ENCODE assay signal across 41 cellular contexts in genomic region chr5:152901754-152902153, GRCh38.
"Had no signal": no experiment of that assay in that cellular context is flagged by ENCODE, and none has a peak within 500 bp of the region (broad histone marks: within the 10 kb centered on the region; RNA-seq: fewer than 3 reads in every experiment).

No MANE protein-coding gene starts in this region.

- H3K27ac Mint-ChIP-seq: activated naive CD4-positive, alpha-beta T cell treated with anti-CD3 and anti-CD28 coated beads for 36 hours; activated naive CD4-positive, alpha-beta T cell treated with anti-CD3 and anti-CD28 coated beads, Interleukin-2, amount 10 ng/mL, durations not matched to agents 7 days and 5 days; activated naive CD4-positive, alpha-beta T cell treated with anti-CD3 and anti-CD28 coated beads, Interleukin-2, amount 50 U/mL, for 24 hours; activated naive CD4-positive, alpha-beta T cell treated with anti-CD3 and anti-CD28 coated beads, Interleukin-2, amount 50 U/mL, for 72 hours; activated naive CD8-positive, alpha-beta T cell; activated naive CD8-positive, alpha-beta T cell treated with anti-CD3 and anti-CD28 coated beads for 36 hours; activated naive CD8-positive, alpha-beta T cell treated with anti-CD3 and anti-CD28 coated beads, Interleukin-2, amount 10 ng/mL, durations not matched to agents 7 days and 5 days; activated naive CD8-positive, alpha-beta T cell treated with anti-CD3 and anti-CD28 coated beads, Interleukin-2, amount 50 U/mL, for 24 hours; activated T-cell treated with anti-CD3 and anti-CD28 coated beads, Interleukin-2, amount 50 U/mL, for 24 hours; activated T-cell treated with anti-CD3 and anti-CD28 coated beads, Interleukin-2, amount 50 U/mL, for 72 hours; activated T-helper 1 cell treated with anti-CD3 and anti-CD28 coated beads, Interleukin-12 subunit alpha, Interleukin-12 subunit beta, Interleukin-2, Interleukin-4 antibody, amounts not matched to agents 30 ng/mL and 10 ng/mL and 1 ng/mL, durations not matched to agents 14 hours and 24 hours and 36 hours; activated T-helper 17 cell treated with anti-CD3 and anti-CD28 coated beads, Interleukin-2, amount 50 U/mL, for 72 hours; activated T-helper 2 cell treated with anti-CD3 and anti-CD28 coated beads, Interferon-gamma antibody, Interleukin-2, Interleukin-4, amounts not matched to agents 10 μg/mL and 5 μg/mL and 100 μg/mL, durations not matched to agents 14 hours and 24 hours and 36 hours; brain had no signal

- H3K27me3 Mint-ChIP-seq: activated naive CD4-positive, alpha-beta T cell treated with anti-CD3 and anti-CD28 coated beads, Interleukin-2, amount 10 ng/mL, durations not matched to agents 7 days and 5 days; activated naive CD4-positive, alpha-beta T cell treated with anti-CD3 and anti-CD28 coated beads, Interleukin-2, amount 50 U/mL, for 24 hours; activated naive CD8-positive, alpha-beta T cell; activated naive CD8-positive, alpha-beta T cell treated with anti-CD3 and anti-CD28 coated beads for 36 hours; activated naive CD8-positive, alpha-beta T cell treated with anti-CD3 and anti-CD28 coated beads, Interleukin-2, amount 10 ng/mL, durations not matched to agents 7 days and 5 days; activated naive CD8-positive, alpha-beta T cell treated with anti-CD3 and anti-CD28 coated beads, Interleukin-2, amount 50 U/mL, for 24 hours; activated T-cell treated with anti-CD3 and anti-CD28 coated beads, Interleukin-2, amount 50 U/mL, for 24 hours; activated T-helper 17 cell treated with anti-CD3 and anti-CD28 coated beads, Interleukin-2, amount 50 U/mL, for 72 hours; central memory CD8-positive, alpha-beta T cell had no signal

- H3K4me3 ChIP-seq: adrenal gland, ascending aorta, body of pancreas, breast epithelium, cardiac muscle cell had no signal

- H3K4me1 Mint-ChIP-seq: activated naive CD4-positive, alpha-beta T cell treated with anti-CD3 and anti-CD28 coated beads, Interleukin-2, amount 10 ng/mL, durations not matched to agents 7 days and 5 days; activated naive CD4-positive, alpha-beta T cell treated with anti-CD3 and anti-CD28 coated beads, Interleukin-2, amount 50 U/mL, for 24 hours; activated naive CD8-positive, alpha-beta T cell treated with anti-CD3 and anti-CD28 coated beads for 36 hours; activated naive CD8-positive, alpha-beta T cell treated with anti-CD3 and anti-CD28 coated beads, Interleukin-2, amount 10 ng/mL, durations not matched to agents 7 days and 5 days; activated naive CD8-positive, alpha-beta T cell treated with anti-CD3 and anti-CD28 coated beads, Interleukin-2, amount 50 U/mL, for 24 hours; activated T-helper 17 cell treated with anti-CD3 and anti-CD28 coated beads, Interleukin-2, amount 50 U/mL, for 72 hours; central memory CD8-positive, alpha-beta T cell had no signal

- FAIRE-seq: astrocyte, bronchial epithelial cell had no signal

- H3K9me3 ChIP-seq: adrenal gland, ascending aorta, body of pancreas, breast epithelium had no signal

- H3K9me3 Mint-ChIP-seq: activated naive CD4-positive, alpha-beta T cell treated with anti-CD3 and anti-CD28 coated beads for 36 hours; activated naive CD8-positive, alpha-beta T cell treated with anti-CD3 and anti-CD28 coated beads for 36 hours; brain had no signal

- H3K4me3 Mint-ChIP-seq: activated naive CD4-positive, alpha-beta T cell treated with anti-CD3 and anti-CD28 coated beads for 36 hours; activated naive CD4-positive, alpha-beta T cell treated with anti-CD3 and anti-CD28 coated beads, Interleukin-2, amount 10 ng/mL, durations not matched to agents 7 days and 5 days; activated naive CD4-positive, alpha-beta T cell treated with anti-CD3 and anti-CD28 coated beads, Interleukin-2, amount 50 U/mL, for 24 hours; activated naive CD8-positive, alpha-beta T cell; activated naive CD8-positive, alpha-beta T cell treated with anti-CD3 and anti-CD28 coated beads for 36 hours; activated naive CD8-positive, alpha-beta T cell treated with anti-CD3 and anti-CD28 coated beads, Interleukin-2, amount 10 ng/mL, durations not matched to agents 7 days and 5 days; activated naive CD8-positive, alpha-beta T cell treated with anti-CD3 and anti-CD28 coated beads, Interleukin-2, amount 50 U/mL, for 24 hours; activated T-cell treated with anti-CD3 and anti-CD28 coated beads, Interleukin-2, amount 50 U/mL, for 24 hours; activated T-cell treated with anti-CD3 and anti-CD28 coated beads, Interleukin-2, amount 50 U/mL, for 4 hours; activated T-cell treated with anti-CD3 and anti-CD28 coated beads, Interleukin-2, amount 50 U/mL, for 72 hours; activated T-helper 1 cell treated with anti-CD3 and anti-CD28 coated beads, Interleukin-12 subunit alpha, Interleukin-12 subunit beta, Interleukin-2, Interleukin-4 antibody, amounts not matched to agents 30 ng/mL and 10 ng/mL and 1 ng/mL, durations not matched to agents 14 hours and 24 hours and 36 hours; activated T-helper 17 cell treated with anti-CD3 and anti-CD28 coated beads, Interleukin-2, amount 50 U/mL, for 72 hours; brain; central memory CD8-positive, alpha-beta T cell had no signal

- H3K4me1 ChIP-seq: adrenal gland, ascending aorta, body of pancreas, breast epithelium had no signal

- DNase-seq: activated effector memory CD4-positive, alpha-beta T cell treated with anti-CD3 and anti-CD28 coated beads, Interleukin-2, amount 50 U/mL, for 16 hours; activated effector memory CD4-positive, alpha-beta T cell treated with Interleukin-2 at 50 U/mL for 16 hours; activated gamma-delta T cell; activated gamma-delta T cell treated with Interleukin-2 at 50 U/mL for 16 hours; activated naive CD4-positive, alpha-beta T cell; activated naive CD4-positive, alpha-beta T cell treated with anti-CD3 and anti-CD28 coated beads for 36 hours; activated naive CD4-positive, alpha-beta T cell treated with anti-CD3 and anti-CD28 coated beads, Interleukin-2, amount 10 ng/mL, durations not matched to agents 7 days and 5 days; activated naive CD4-positive, alpha-beta T cell treated with anti-CD3 and anti-CD28 coated beads, Interleukin-2, amount 50 U/mL, for 16 hours; activated naive CD4-positive, alpha-beta T cell treated with Interleukin-2 at 50 U/mL for 16 hours; activated naive CD8-positive, alpha-beta T cell treated with anti-CD3 and anti-CD28 coated beads for 36 hours; activated naive CD8-positive, alpha-beta T cell treated with anti-CD3 and anti-CD28 coated beads, Interleukin-2, amount 10 ng/mL, durations not matched to agents 7 days and 5 days; activated naive CD8-positive, alpha-beta T cell treated with anti-CD3 and anti-CD28 coated beads, Interleukin-2, amount 50 U/mL, for 24 hours; activated T-cell treated with anti-CD3 and anti-CD28 coated beads for 4 hours; activated T-cell treated with anti-CD3 and anti-CD28 coated beads, Interleukin-2, amount 50 U/mL, for 1 hour; activated T-cell treated with anti-CD3 and anti-CD28 coated beads, Interleukin-2, amount 50 U/mL, for 24 hours; activated T-cell treated with anti-CD3 and anti-CD28 coated beads, Interleukin-2, amount 50 U/mL, for 4 hours; activated T-cell treated with anti-CD3 and anti-CD28 coated beads, Interleukin-2, amount 50 U/mL, for 48 hours; activated T-cell treated with anti-CD3 and anti-CD28 coated beads, Interleukin-2, amount 50 U/mL, for 72 hours; adrenal gland; amniotic stem cell; amygdala; anterior cingulate cortex; aorta; body of pancreas; brain microvascular endothelial cell; caudate nucleus; central memory CD4-positive, alpha-beta T cell; cerebellar nuclear complex had no signal

- ATAC-seq: activated naive CD4-positive, alpha-beta T cell treated with anti-CD3 and anti-CD28 coated beads, Interleukin-2, amount 50 U/mL, for 72 hours; activated naive CD8-positive, alpha-beta T cell treated with anti-CD3 and anti-CD28 coated beads, Interleukin-2, amount 50 U/mL, for 24 hours; activated T-cell treated with anti-CD3 and anti-CD28 coated beads, Interleukin-2, amount 50 U/mL, for 4 hours; activated T-cell treated with anti-CD3 and anti-CD28 coated beads, Interleukin-2, amount 50 U/mL, for 72 hours; activated T-helper 17 cell treated with anti-CD3 and anti-CD28 coated beads, Interleukin-2, amount 50 U/mL, for 72 hours; body of pancreas had no signal

- H3K36me3 ChIP-seq: adrenal gland, ascending aorta, brain microvascular endothelial cell, breast epithelium, cardiac muscle cell had no signal

- H3K27me3 ChIP-seq: adrenal gland, ascending aorta, body of pancreas, brain microvascular endothelial cell, breast epithelium, cardiac muscle cell had no signal

- H3K36me3 Mint-ChIP-seq: activated naive CD4-positive, alpha-beta T cell treated with anti-CD3 and anti-CD28 coated beads, Interleukin-2, amount 10 ng/mL, durations not matched to agents 7 days and 5 days; activated naive CD4-positive, alpha-beta T cell treated with anti-CD3 and anti-CD28 coated beads, Interleukin-2, amount 50 U/mL, for 24 hours; activated naive CD4-positive, alpha-beta T cell treated with anti-CD3 and anti-CD28 coated beads, Interleukin-2, amount 50 U/mL, for 72 hours; activated naive CD8-positive, alpha-beta T cell; activated naive CD8-positive, alpha-beta T cell treated with anti-CD3 and anti-CD28 coated beads for 36 hours; activated naive CD8-positive, alpha-beta T cell treated with anti-CD3 and anti-CD28 coated beads, Interleukin-2, amount 10 ng/mL, durations not matched to agents 7 days and 5 days; brain had no signal

- H3K27ac ChIP-seq: adrenal gland, ascending aorta, body of pancreas, brain microvascular endothelial cell, breast epithelium, cardiac muscle cell had no signal
